ENCODE assay signal across 2 cellular contexts in genomic region chr10:128498378-128498730, GRCh38.
TF ChIP-seq lines count a peak whose summit lies in the region.

No MANE protein-coding gene starts in this region.

TF ChIP-seq in HCT116, 20 proteins besides CTCF, POLR2A, EP300 and RAD21 (continued from another document):
- TF ChIP-seq ZBTB33 (IDR thresholded peaks at IDR 0.05; ENCODE audit: extremely low read depth, insufficient replicate concordance, low read length) (no peak), MAX (IDR thresholded peaks at IDR 0.05) (no peak), CBX3 (IDR thresholded peaks at IDR 0.05; ENCODE audit: low read depth) (no peak), FOSL1 (IDR thresholded peaks at IDR 0.05; ENCODE audit: low read depth) (no peak), SIN3A (IDR thresholded peaks at IDR 0.05; ENCODE audit: low read depth) (no peak), ELF1 (IDR thresholded peaks at IDR 0.05; ENCODE audit: borderline replicate concordance, low read depth) (no peak), REST (IDR thresholded peaks at IDR 0.05; ENCODE audit: low read depth) (no peak), JUND (IDR thresholded peaks at IDR 0.05) (no peak), CEBPB (IDR thresholded peaks at IDR 0.05; ENCODE audit: low read depth) (no peak)

TF ChIP-seq in WTC11, 78 proteins besides CTCF, POLR2A, EP300 and RAD21 (continued from another document):
- no peak for TF ChIP-seq E2F4 (CRISPR knock-in tag; IDR thresholded peaks at IDR 0.05; ENCODE audit: borderline replicate concordance, low read depth)
- TF ChIP-seq MAX (CRISPR knock-in tag; IDR thresholded peaks at IDR 0.05): no peak
- TF ChIP-seq SP1 (CRISPR knock-in tag; conservative IDR thresholded peaks at IDR 0.05): no peak
- no peak for TF ChIP-seq ATF2 (CRISPR knock-in tag; IDR thresholded peaks at IDR 0.05; ENCODE audit: borderline replicate concordance, low read depth)
TF ChIP-seq in WTC11: peak in this region for 0.
